1 cellular context compared by ENCODE assay signal in genomic region chr9:98090674-98091073, GRCh38.
TF ChIP-seq lines count a peak whose summit lies in the region.

No MANE protein-coding gene starts in this region.

TF ChIP-seq in HepG2, 621 proteins besides CTCF, POLR2A, EP300 and RAD21:
- 0 out of 2 replicates have a peak, but pooled peaks have one; percentile 18 for TF ChIP-seq STAG1 (CRISPR knock-in tag; IDR thresholded peaks at IDR 0.05)
